In the genomic region with DNA sequence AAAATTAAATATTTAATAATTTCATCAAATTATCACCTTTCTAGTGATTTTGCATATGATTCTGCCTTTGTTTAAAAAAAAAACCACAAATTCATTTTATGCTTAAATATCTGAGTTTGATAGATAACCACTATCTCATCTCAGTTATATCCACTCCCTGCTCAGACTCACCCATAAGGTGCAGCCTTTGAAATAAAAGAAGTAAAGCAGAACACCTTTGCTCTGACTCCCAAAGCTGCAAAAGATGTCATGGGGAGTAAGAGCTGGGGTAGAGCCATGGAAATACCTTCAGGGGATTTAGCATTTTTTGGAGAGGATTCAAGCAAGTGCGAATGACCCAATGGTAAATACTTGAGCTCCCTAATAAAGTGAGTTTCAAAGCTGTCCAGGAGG, we compare ENCODE assay signal across 26 cellular contexts. TPM values are rescaled to one million over a fixed set of nuclear protein-coding genes. Genes with fewer than 3 reads are reported as not detected.
"Had no signal": no experiment of that assay in that cellular context is flagged by ENCODE, and none has a peak within 500 bp of the region (broad histone marks: within the 10 kb centered on the region; RNA-seq: fewer than 3 reads in every experiment).

No MANE protein-coding gene starts in this region.

- DNase-seq: MV-4-11, NCI-H1048, NCI-H1105, NCI-H1417, NCI-H1436 treated with DMSO at 0.1 percent for 48 hours, NCI-H1694 treated with DMSO at 0.1 percent for 48 hours, NCI-H1930, NCI-H2081 treated with DMSO at 0.1 percent for 48 hours, NCI-H2171, NCI-H226, NCI-H446, NCI-H510A, NCI-H524 treated with DMSO at 0.1 percent for 48 hours, NCI-H69, NCI-H774, SHP77, SK-N-SH, SW 1271 had no signal

- H3K4me3 Mint-ChIP-seq: IgD-negative memory B cell had no signal

- H3K4me1 Mint-ChIP-seq: IgD-negative memory B cell had no signal

- H3K9me2 ChIP-seq: SK-N-SH had no signal

- H3K27ac ChIP-seq: KMS-11, RWPE1 had no signal

- H3K4me3 ChIP-seq: K562 had no signal

- H3K27ac Mint-ChIP-seq: IgD-negative memory B cell had no signal

- H3K9me3 ChIP-seq: SK-N-SH had no signal

- ATAC-seq: Panc1 had no signal

- H3K9ac ChIP-seq: KMS-11, SK-N-SH had no signal

- H3K4me2 ChIP-seq: KMS-11, SK-N-SH had no signal

RNA-seq across cellular contexts. Expression of a gene that starts 15.1 kb away (rescaled TPM):
- total RNA-seq: LHCN-M2, SK-MEL-5 had no signal

RNA-seq across cellular contexts. Expression of a gene that starts 40.1 kb away (rescaled TPM):
- total RNA-seq: K562, LHCN-M2, MCF 10A, SK-MEL-5 had no signal
